Comparison of ENCODE assay signal across 18 cellular contexts in genomic region chr10:34017281-34017680, GRCh38.
A peak's percentile ranks its signal among the peaks of the same experiment; 100 is the strongest.
DNase-seq lines count a peak whose midpoint lies in the region; ATAC-seq and TF ChIP-seq lines count a peak whose summit lies in the region.
"Had no signal": no experiment of that assay in that cellular context is flagged by ENCODE, and none has a peak within 500 bp of the region (broad histone marks: within the 10 kb centered on the region; RNA-seq: fewer than 3 reads in every experiment).

No MANE protein-coding gene starts in this region.

- DNase-seq in H7 (peak; percentile 56), PC-3 (no peak), foreskin keratinocyte (no peak), AML-193 (lab: John Stamatoyannopoulos, UW) (no peak)
- DNase-seq: activated CD4-positive, alpha-beta memory T cell treated with anti-CD3 and anti-CD28 coated beads, Interleukin-2, amount 10 ng/mL, durations not matched to agents 7 days and 5 days; activated naive CD8-positive, alpha-beta T cell treated with anti-CD3 and anti-CD28 coated beads, Interleukin-2, amount 10 ng/mL, durations not matched to agents 7 days and 5 days; activated T-cell treated with anti-CD3 and anti-CD28 coated beads, Interleukin-2, amount 50 U/mL, for 48 hours; effector memory CD8-positive, alpha-beta T cell; NCI-H1417 treated with DMSO at 0.1 percent for 48 hours; NCI-H446; PC-9; posterior cingulate gyrus had no signal

- no peak overlapping the region for H3K4me3 ChIP-seq in H7 (ENCODE audit: insufficient read depth, low read depth, low read length)
- H3K4me3 ChIP-seq in PC-3 (ENCODE audit: low read length): no peak overlapping the region
- H3K4me3 ChIP-seq: PC-9, SK-N-MC, tibial nerve had no signal

- CTCF ChIA-PET in PC-3 (lab: Charles Lee): no interaction called here

- POLR2A ChIA-PET in PC-3 (lab: Charles Lee; ENCODE audit: unreplicated experiment): no interaction called here

- no peak overlapping the region for H2AFZ ChIP-seq in PC-3 (ENCODE audit: low read length)
- H2AFZ ChIP-seq: PC-9 had no signal

- H3K4me1 ChIP-seq in PC-3 (ENCODE audit: insufficient read depth, low read length) (peaks cover 4% of the 10 kb centered on the region), foreskin keratinocyte (no peaks in the 10 kb centered on the region)
- H3K4me1 ChIP-seq: tibial nerve had no signal

- ATAC-seq in PC-3: no peak
- no peak for ATAC-seq in foreskin keratinocyte
- no peak for ATAC-seq in GM18861 (IDR thresholded peaks at IDR 0.05; ENCODE audit: unreplicated experiment)
- no peak for ATAC-seq in HG02588 (IDR thresholded peaks at IDR 0.05; ENCODE audit: unreplicated experiment)
- ATAC-seq in HG02840 (IDR thresholded peaks at IDR 0.05; ENCODE audit: low FRiP score, unreplicated experiment): no peak
- ATAC-seq: effector memory CD8-positive, alpha-beta T cell had no signal

- no TSS peak for BruUV-seq in PC-3 (replicated peaks; lab: Mats Ljungman, UMichigan)

- H3K9ac ChIP-seq in PC-3 (ENCODE audit: low read length): no peak overlapping the region

- intact Hi-C loops in PC-3 (cut with micrococcal nuclease): no loop called here

- H3K36me3 ChIP-seq in H7 (replicated peaks; ENCODE audit: control insufficient read depth, insufficient read depth, low read length) (no peaks in the 10 kb centered on the region), PC-3 (ENCODE audit: low read depth, low read length) (no peaks in the 10 kb centered on the region)
- H3K36me3 ChIP-seq: tibial nerve had no signal

- H3K9me2 ChIP-seq in PC-3 (replicated peaks; ENCODE audit: low read length): no peaks in the 10 kb centered on the region

- H3K27me3 ChIP-seq in H7 (ENCODE audit: control insufficient read depth, insufficient read depth, low read length): no peaks in the 10 kb centered on the region
- no peaks in the 10 kb centered on the region for H3K27me3 ChIP-seq in PC-3 (ENCODE audit: low read length)
- H3K27me3 ChIP-seq in foreskin keratinocyte: no peaks in the 10 kb centered on the region
- H3K27me3 ChIP-seq: tibial nerve had no signal

- H3K9me3 ChIP-seq in PC-3 (ENCODE audit: low read length): no peaks in the 10 kb centered on the region
- H3K9me3 ChIP-seq: tibial nerve had no signal

- no peaks in the 10 kb centered on the region for H3F3A ChIP-seq in PC-3 (ENCODE audit: low read length, unreplicated experiment)

- H3K4me2 ChIP-seq in PC-3 (ENCODE audit: low read length): no peak overlapping the region
- H3K4me2 ChIP-seq: PC-9 had no signal

- no peaks in the 10 kb centered on the region for H4K20me1 ChIP-seq in PC-3 (ENCODE audit: low read length)

- H3K27ac ChIP-seq in C4-2B (no peak overlapping the region), PC-3 (ENCODE audit: low read length) (no peak overlapping the region), foreskin keratinocyte (no peak overlapping the region)
- H3K27ac ChIP-seq: PC-9, SK-N-MC, tibial nerve had no signal

- TF ChIP-seq CTCF in C4-2B (conservative IDR thresholded peaks at IDR 0.05) (peak; percentile 22), PC-3 (conservative IDR thresholded peaks at IDR 0.05; ENCODE audit: low read depth, low read length) (peak; percentile 68), foreskin keratinocyte (conservative IDR thresholded peaks at IDR 0.05) (peak; percentile 6)

- H3K79me2 ChIP-seq in PC-3 (ENCODE audit: low read length): no peaks in the 10 kb centered on the region

Comparison
In these comparisons a context has a peak if more than half of its experiments do, and no peak if none do; other contexts are left out.
1. CTCF ChIP-seq: peak in every context shown above with its lines; median percentile 68 in PC-3; 22 in C4-2B; 6 in foreskin keratinocyte.